In the genomic region with DNA sequence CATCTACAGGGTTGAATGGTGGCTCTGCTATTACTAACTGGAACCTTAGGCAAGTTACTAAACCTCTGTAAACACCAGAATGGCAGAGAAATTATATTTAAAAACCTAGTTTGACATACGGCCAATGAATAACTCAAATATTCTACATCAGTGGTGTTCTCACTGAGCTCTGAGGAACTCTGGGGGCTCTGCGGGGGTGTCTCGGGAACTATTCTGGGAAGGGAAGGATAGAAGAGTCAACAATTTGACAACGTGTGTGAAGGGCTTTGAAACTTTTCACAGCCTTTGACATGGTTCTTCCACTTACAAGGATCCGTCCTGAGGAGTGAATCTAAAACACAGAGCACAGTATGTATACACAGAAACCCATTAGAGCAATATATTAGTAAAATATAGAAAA, we compare ENCODE assay signal across 28 cellular contexts. TPM values are rescaled to one million over a fixed set of nuclear protein-coding genes. Genes with fewer than 3 reads are reported as not detected.
"Had no signal": no experiment of that assay in that cellular context is flagged by ENCODE, and none has a peak within 500 bp of the region (broad histone marks: within the 10 kb centered on the region; RNA-seq: fewer than 3 reads in every experiment).

No MANE protein-coding gene starts in this region.

- H3K27ac Mint-ChIP-seq: stimulated activated effector memory CD8-positive, alpha-beta T cell treated with anti-CD3 and anti-CD28 coated beads, Interleukin-12 subunit alpha, Interleukin-12 subunit beta, amount 100 ng/mL, for 72 hours; stimulated activated memory B cell treated with anti-CD40 and anti-IgM and Interleukin-4, amounts not matched to agents 10 μg/mL and 1 μg/mL and 100 μg/mL, for 72 hours; stimulated activated naive B cell treated with anti-CD40 and anti-IgM and Interleukin-4, amounts not matched to agents 10 μg/mL and 1 μg/mL and 100 μg/mL, for 72 hours; stimulated activated naive CD8-positive, alpha-beta T cell treated with anti-CD3 and anti-CD28 coated beads, Interleukin-15, amount 100 ng/mL, for 72 hours; stimulated activated naive CD8-positive, alpha-beta T cell treated with anti-CD3 and anti-CD28 coated beads, Interleukin-15, Interleukin-2, amounts not matched to agents 100 ng/mL and 50 ng/mL, for 24 hours; type B pancreatic cell had no signal

- H3K27ac ChIP-seq: stomach, suprapubic skin, testis, thoracic aorta, thyroid gland, tibial artery, tibial nerve, transverse colon, upper lobe of left lung, upper lobe of right lung, uterus, vagina had no signal

- H3K4me1 Mint-ChIP-seq: stimulated activated effector memory CD8-positive, alpha-beta T cell treated with anti-CD3 and anti-CD28 coated beads, Interleukin-12 subunit alpha, Interleukin-12 subunit beta, amount 100 ng/mL, for 72 hours; stimulated activated memory B cell treated with anti-CD40 and anti-IgM and Interleukin-4, amounts not matched to agents 10 μg/mL and 1 μg/mL and 100 μg/mL, for 72 hours; stimulated activated naive B cell treated with anti-CD40 and anti-IgM and Interleukin-4, amounts not matched to agents 10 μg/mL and 1 μg/mL and 100 μg/mL, for 72 hours; stimulated activated naive CD8-positive, alpha-beta T cell treated with anti-CD3 and anti-CD28 coated beads, Interleukin-15, amount 100 ng/mL, for 72 hours had no signal

- H3K9me3 Mint-ChIP-seq: stimulated activated naive B cell treated with anti-CD40 and anti-IgM and Interleukin-4, amounts not matched to agents 10 μg/mL and 1 μg/mL and 100 μg/mL, for 72 hours; stimulated activated naive CD8-positive, alpha-beta T cell treated with anti-CD3 and anti-CD28 coated beads, Interleukin-15, amount 100 ng/mL, for 72 hours; stimulated activated naive CD8-positive, alpha-beta T cell treated with anti-CD3 and anti-CD28 coated beads, Interleukin-15, Interleukin-2, amounts not matched to agents 100 ng/mL and 50 ng/mL, for 24 hours; type B pancreatic cell had no signal

- H3K4me3 Mint-ChIP-seq: stimulated activated effector memory CD8-positive, alpha-beta T cell treated with anti-CD3 and anti-CD28 coated beads, Interleukin-12 subunit alpha, Interleukin-12 subunit beta, amount 100 ng/mL, for 72 hours; stimulated activated memory B cell treated with anti-CD40 and anti-IgM and Interleukin-4, amounts not matched to agents 10 μg/mL and 1 μg/mL and 100 μg/mL, for 72 hours; stimulated activated naive B cell treated with anti-CD40 and anti-IgM and Interleukin-4, amounts not matched to agents 10 μg/mL and 1 μg/mL and 100 μg/mL, for 72 hours; stimulated activated naive CD8-positive, alpha-beta T cell treated with anti-CD3 and anti-CD28 coated beads, Interleukin-15, amount 100 ng/mL, for 72 hours; stimulated activated naive CD8-positive, alpha-beta T cell treated with anti-CD3 and anti-CD28 coated beads, Interleukin-15, Interleukin-2, amounts not matched to agents 100 ng/mL and 50 ng/mL, for 24 hours; type B pancreatic cell had no signal

- H3K27me3 ChIP-seq: stomach, suprapubic skin, testis, thyroid gland, tibial artery, tibial nerve, transverse colon, upper lobe of left lung, upper lobe of right lung, uterus, vagina had no signal

- H3K4me1 ChIP-seq: stomach, suprapubic skin, testis, thyroid gland, tibial nerve, transverse colon, upper lobe of left lung, upper lobe of right lung, uterus, vagina had no signal

- H3K4me3 ChIP-seq: stomach, suprapubic skin, testis, thoracic aorta, thyroid gland, tibial artery, tibial nerve, transverse colon, upper lobe of left lung, upper lobe of right lung, uterus, vagina had no signal

- DNase-seq: stimulated activated CD4-positive, alpha-beta T cell treated with anti-CD3 and anti-CD28 coated beads, Interleukin-2, amount 100 ng/mL, for 48 hours; stimulated activated CD4-positive, alpha-beta T cell treated with anti-CD3 and anti-CD28 coated beads, Interleukin-4, amount 100 ng/mL, for 1 hour; stimulated activated CD4-positive, alpha-beta T cell treated with anti-CD3 and anti-CD28 coated beads, Interleukin-4, amount 100 ng/mL, for 24 hours; stimulated activated CD4-positive, alpha-beta T cell treated with anti-CD3 and anti-CD28 coated beads, Interleukin-4, amount 100 ng/mL, for 4 hours; stimulated activated CD8-positive, alpha-beta memory T cell treated with anti-CD3 and anti-CD28 coated beads, Interleukin-4, amount 100 ng/mL, for 48 hours; stimulated activated naive B cell treated with anti-CD40 and anti-IgM and Interleukin-4, amounts not matched to agents 10 μg/mL and 1 μg/mL and 100 μg/mL, for 72 hours; stimulated activated naive CD4-positive, alpha-beta T cell; stimulated activated naive CD4-positive, alpha-beta T cell treated with Interleukin-2 at 50 U/mL for 16 hours; stimulated activated naive CD8-positive, alpha-beta T cell treated with anti-CD3 and anti-CD28 coated beads, Interleukin-15, amount 100 ng/mL, for 72 hours; stimulated activated naive CD8-positive, alpha-beta T cell treated with anti-CD3 and anti-CD28 coated beads, Interleukin-15, Interleukin-2, amounts not matched to agents 100 U/mL and 50 U/mL, for 24 hours; stomach; substantia nigra; testis; thyroid gland; tibial artery; transverse colon; trophoblast cell; upper lobe of right lung; uterus had no signal

- ATAC-seq: stimulated activated effector memory CD8-positive, alpha-beta T cell treated with anti-CD3 and anti-CD28 coated beads, Interleukin-12 subunit alpha, Interleukin-12 subunit beta, amount 100 ng/mL, for 72 hours; stimulated activated naive B cell treated with anti-CD40 and anti-IgM and Interleukin-4, amounts not matched to agents 10 μg/mL and 1 μg/mL and 100 μg/mL, for 72 hours; stimulated activated naive CD8-positive, alpha-beta T cell treated with anti-CD3 and anti-CD28 coated beads, Interleukin-15, amount 100 ng/mL, for 72 hours; stimulated activated naive CD8-positive, alpha-beta T cell treated with anti-CD3 and anti-CD28 coated beads, Interleukin-15, Interleukin-2, amounts not matched to agents 100 U/mL and 50 U/mL, for 24 hours; upper lobe of right lung had no signal

- H3K36me3 Mint-ChIP-seq: stimulated activated effector memory CD8-positive, alpha-beta T cell treated with anti-CD3 and anti-CD28 coated beads, Interleukin-12 subunit alpha, Interleukin-12 subunit beta, amount 100 ng/mL, for 72 hours; stimulated activated memory B cell treated with anti-CD40 and anti-IgM and Interleukin-4, amounts not matched to agents 10 μg/mL and 1 μg/mL and 100 μg/mL, for 72 hours; stimulated activated naive B cell treated with anti-CD40 and anti-IgM and Interleukin-4, amounts not matched to agents 10 μg/mL and 1 μg/mL and 100 μg/mL, for 72 hours; type B pancreatic cell had no signal

- H3K27me3 Mint-ChIP-seq: stimulated activated memory B cell treated with anti-CD40 and anti-IgM and Interleukin-4, amounts not matched to agents 10 μg/mL and 1 μg/mL and 100 μg/mL, for 72 hours; stimulated activated naive B cell treated with anti-CD40 and anti-IgM and Interleukin-4, amounts not matched to agents 10 μg/mL and 1 μg/mL and 100 μg/mL, for 72 hours; stimulated activated naive CD8-positive, alpha-beta T cell treated with anti-CD3 and anti-CD28 coated beads, Interleukin-15, Interleukin-2, amounts not matched to agents 100 ng/mL and 50 ng/mL, for 24 hours had no signal

- H3K36me3 ChIP-seq: stomach, suprapubic skin, thoracic aorta, thyroid gland, tibial artery, tibial nerve, transverse colon, upper lobe of left lung, upper lobe of right lung, uterus, vagina had no signal

RNA-seq across cellular contexts. Expression of gene SOHLH2, which starts 38.7 kb away (rescaled TPM):
- total RNA-seq: thoracic aorta, upper lobe of right lung, vagina had no signal
